ENCODE assay signal across 9 cellular contexts in the genomic region with DNA sequence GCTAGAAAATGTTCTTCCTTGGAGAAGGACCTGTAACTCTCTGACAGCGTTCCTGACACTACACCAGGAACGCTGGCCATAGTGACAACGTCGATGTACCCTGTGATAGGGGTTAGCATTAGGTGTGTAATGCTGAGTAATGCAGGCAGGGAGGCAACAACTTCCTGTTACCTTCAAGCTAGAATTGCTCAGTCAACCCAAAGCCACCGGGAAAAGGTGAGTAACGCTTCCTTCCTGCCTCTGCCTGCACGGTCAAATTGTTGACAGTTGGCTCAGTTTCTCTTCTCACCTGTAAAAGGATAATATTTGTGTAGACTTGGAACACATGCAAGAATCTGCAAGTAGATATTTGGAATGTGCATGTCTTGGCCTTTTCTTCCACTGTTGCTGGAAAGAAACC. TPM values are rescaled to one million over a fixed set of nuclear protein-coding genes. Genes with fewer than 3 reads are reported as not detected.
DNase-seq lines count a peak whose midpoint lies in the region; ATAC-seq lines count a peak whose summit lies in the region.
"Had no signal": no experiment of that assay in that cellular context is flagged by ENCODE, and none has a peak within 500 bp of the region (broad histone marks: within the 10 kb centered on the region; RNA-seq: fewer than 3 reads in every experiment).

No MANE protein-coding gene starts in this region.

- H3K36me3 ChIP-seq in Karpas-422 (ENCODE audit: insufficient read depth, low read length), result no peaks in the 10 kb centered on the region

- no peaks in the 10 kb centered on the region for H3K27me3 ChIP-seq in Karpas-422 (ENCODE audit: low read length)

- no peak overlapping the region for H3K27ac ChIP-seq in Karpas-422 (ENCODE audit: low read length)

- H4K20me1 ChIP-seq in Karpas-422 (ENCODE audit: insufficient read depth, low read depth, low read length), result no peaks in the 10 kb centered on the region

- no peaks in the 10 kb centered on the region for H3K36me3 Mint-ChIP-seq in activated naive CD8-positive, alpha-beta T cell treated with anti-CD3 and anti-CD28 coated beads, Interleukin-2, amount 50 U/mL, for 24 hours (ENCODE audit: low read depth)
- H3K36me3 Mint-ChIP-seq: brain had no signal

- H3K4me3 Mint-ChIP-seq in activated naive CD8-positive, alpha-beta T cell treated with anti-CD3 and anti-CD28 coated beads, Interleukin-2, amount 50 U/mL, for 24 hours, result no peak overlapping the region
- H3K4me3 Mint-ChIP-seq: brain had no signal

- H3K4me3 ChIP-seq in Karpas-422 (ENCODE audit: low read length), result no peak overlapping the region

- no peaks in the 10 kb centered on the region for H3K9me3 ChIP-seq in Karpas-422 (ENCODE audit: low read length)

- H3K9me3 Mint-ChIP-seq in activated naive CD8-positive, alpha-beta T cell treated with anti-CD3 and anti-CD28 coated beads, Interleukin-2, amount 50 U/mL, for 24 hours, result no peaks in the 10 kb centered on the region
- H3K9me3 Mint-ChIP-seq: brain had no signal

- no peaks in the 10 kb centered on the region for H3K79me2 ChIP-seq in Karpas-422 (ENCODE audit: low read length)

- DNase-seq in Daoy (ENCODE audit: low read depth) (peak; percentile 58), renal cortical epithelial cell (ENCODE audit: low read depth) (peak; percentile 73), pons (ENCODE audit: low spot score) (no peak), NCI-H524 treated with DMSO at 0.1 percent for 48 hours (lab: John Stamatoyannopoulos, UW) (no peak), Karpas-422 (no peak)
- DNase-seq in activated CD4-positive, CD25-positive, alpha-beta regulatory T cell treated with anti-CD3 and anti-CD28 coated beads, Interleukin-2, amount 50 U/mL, for 16 hours (ENCODE audit: low read depth, low spot score), result peak; percentile 33
- peak; percentile 40 for DNase-seq in activated naive CD8-positive, alpha-beta T cell treated with anti-CD3 and anti-CD28 coated beads, Interleukin-2, amount 50 U/mL, for 24 hours

- H3K4me2 ChIP-seq in Karpas-422 (ENCODE audit: low read depth, low read length, poor library complexity, severe bottlenecking), result no peak overlapping the region

- no peaks in the 10 kb centered on the region for H3K27me3 Mint-ChIP-seq in activated naive CD8-positive, alpha-beta T cell treated with anti-CD3 and anti-CD28 coated beads, Interleukin-2, amount 50 U/mL, for 24 hours

- ATAC-seq in activated naive CD8-positive, alpha-beta T cell treated with anti-CD3 and anti-CD28 coated beads, Interleukin-2, amount 50 U/mL, for 24 hours, result peak; percentile 89
- ATAC-seq in HG02981 (IDR thresholded peaks at IDR 0.05; ENCODE audit: unreplicated experiment), result no peak

- no peak overlapping the region for H3K9ac ChIP-seq in Karpas-422 (ENCODE audit: low read length)

- H3K4me1 Mint-ChIP-seq in activated naive CD8-positive, alpha-beta T cell treated with anti-CD3 and anti-CD28 coated beads, Interleukin-2, amount 50 U/mL, for 24 hours, result peaks cover 28% of the 10 kb centered on the region
- H3K4me1 Mint-ChIP-seq: brain had no signal

- H3K27ac Mint-ChIP-seq in activated naive CD8-positive, alpha-beta T cell treated with anti-CD3 and anti-CD28 coated beads, Interleukin-2, amount 50 U/mL, for 24 hours, result no peak overlapping the region
- H3K27ac Mint-ChIP-seq: brain had no signal

- H2AFZ ChIP-seq in Karpas-422 (ENCODE audit: low read length), result no peak overlapping the region

- H3K4me1 ChIP-seq in Karpas-422 (ENCODE audit: low read length), result no peaks in the 10 kb centered on the region; the same call in 1 of the 2 replicates

- H3K9me2 ChIP-seq in Karpas-422 (replicated peaks; ENCODE audit: insufficient read depth, low read length), result no peaks in the 10 kb centered on the region

RNA-seq across cellular contexts. Expression of a gene that starts 12.7 kb away (rescaled TPM):
- total RNA-seq in Daoy (2014; rRNA removed; shearing (Covaris generic)), result 0.57 and 2.2 TPM in 2 replicates
- total RNA-seq in renal cortical epithelial cell, result 24.7 and 31.4 TPM in 2 replicates
- total RNA-seq in Karpas-422 (2014; rRNA removed; shearing (Covaris generic); ENCODE audit: low replicate concordance), result not detected in 2 replicates

Comparison
In these comparisons a context has a peak if more than half of its experiments do, and no peak if none do; other contexts are left out.
1. DNase-seq: peak in Daoy (single experiment), activated CD4-positive, CD25-positive, alpha-beta regulatory T cell treated with anti-CD3 and anti-CD28 coated beads, Interleukin-2, amount 50 U/mL, for 16 hours (single experiment), activated naive CD8-positive, alpha-beta T cell treated with anti-CD3 and anti-CD28 coated beads, Interleukin-2, amount 50 U/mL, for 24 hours (single experiment) and renal cortical epithelial cell (single experiment); none in pons (single experiment), NCI-H524 treated with DMSO at 0.1 percent for 48 hours (single experiment) and Karpas-422 (single experiment).